In the genomic region with DNA sequence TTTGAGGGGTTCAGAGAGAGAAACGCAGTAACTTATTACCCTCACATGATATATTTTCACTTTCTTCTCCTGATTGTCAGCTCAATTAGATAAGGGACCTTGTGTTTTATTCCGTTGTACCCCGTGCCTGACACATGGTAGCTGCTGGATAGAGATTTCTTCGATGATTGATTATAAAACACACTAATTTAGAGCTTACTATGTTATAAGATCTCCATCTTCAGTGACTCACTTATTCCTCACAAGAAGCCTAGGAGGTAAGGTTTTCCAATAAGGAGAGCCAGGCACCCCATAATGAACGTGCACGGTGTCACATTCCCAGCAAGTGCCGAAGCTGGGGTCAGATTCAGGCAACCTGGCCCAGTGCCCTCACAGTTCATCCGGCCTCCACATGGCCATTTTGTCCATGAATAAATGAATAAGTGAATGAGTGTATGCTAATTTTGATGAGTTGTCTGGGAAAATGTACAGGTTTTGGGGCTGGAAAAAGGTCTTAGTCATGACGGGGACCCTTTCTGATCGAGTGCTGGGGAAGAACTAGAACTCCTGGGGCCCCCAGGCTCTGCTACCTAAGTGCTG, we compare ENCODE assay signal across 9 cellular contexts.
DNase-seq lines count a peak whose midpoint lies in the region; ATAC-seq, FAIRE-seq and TF ChIP-seq lines count a peak whose summit lies in the region.
"Had no signal": no experiment of that assay in that cellular context is flagged by ENCODE, and none has a peak within 500 bp of the region (broad histone marks: within the 10 kb centered on the region; RNA-seq: fewer than 3 reads in every experiment).

No MANE protein-coding gene starts in this region.

- intact Hi-C loops in activated CD4-positive, alpha-beta T cell treated with anti-CD3 and anti-CD28 coated beads for 36 hours (cut with DNase I, micrococcal nuclease): loop anchor here (1.0 to 5.0 kb wide), 5 partner anchors 83 to 1306 kb away; partner anchors contain the start of genes CDCA7L (in 1 of the 2) and SP4 (in 1 of the 2)

- CTCF ChIA-PET in activated CD4-positive, alpha-beta T cell treated with anti-CD3 and anti-CD28 coated beads for 36 hours (lab: Charles Lee): interaction anchor here (0.5 to 2.8 kb wide), 20 partner anchors 8 to 1710 kb away, joined by 3 to 15 read pairs (median 3); no protein-coding TSS in a partner anchor
- CTCF ChIA-PET in activated CD8-positive, alpha-beta T cell treated with anti-CD3 and anti-CD28 coated beads, Interleukin-2, amount 10 ng/mL, durations not matched to agents 7 days and 5 days (lab: Charles Lee): interaction anchor here (0.5 to 3.8 kb wide), 29 partner anchors 9 to 828 kb away, joined by 3 to 33 read pairs (median 3); partner anchors contain the start of gene STEAP1B

- POLR2A ChIA-PET in activated CD4-positive, alpha-beta T cell treated with anti-CD3 and anti-CD28 coated beads for 36 hours (lab: Charles Lee): interaction anchor here (0.6 kb wide), 2 partner anchors 242 to 456 kb away, joined by 4 read pairs; no protein-coding TSS in a partner anchor
- POLR2A ChIA-PET in activated CD8-positive, alpha-beta T cell treated with anti-CD3 and anti-CD28 coated beads, Interleukin-2, amount 10 ng/mL, durations not matched to agents 7 days and 5 days (lab: Charles Lee): no interaction called here

- H3K27me3 Mint-ChIP-seq in activated CD4-positive, alpha-beta T cell treated with anti-CD3 and anti-CD28 coated beads for 36 hours: peaks cover 8% of the 10 kb centered on the region
- H3K27me3 Mint-ChIP-seq in activated CD8-positive, alpha-beta T cell treated with anti-CD3 and anti-CD28 coated beads, Interleukin-2, amount 10 ng/mL, durations not matched to agents 7 days and 5 days (ENCODE audit: low read depth): peaks cover 36% of the 10 kb centered on the region

- no peak for FAIRE-seq in H54 (lab: Jason Lieb, UNC)
- FAIRE-seq: G401.6 had no signal

- H3K27ac Mint-ChIP-seq in activated CD4-positive, alpha-beta T cell treated with anti-CD3 and anti-CD28 coated beads for 36 hours: no peak overlapping the region
- H3K27ac Mint-ChIP-seq in activated CD8-positive, alpha-beta T cell treated with anti-CD3 and anti-CD28 coated beads, Interleukin-2, amount 10 ng/mL, durations not matched to agents 7 days and 5 days: no peak overlapping the region
- no peak overlapping the region for H3K27ac Mint-ChIP-seq in stimulated activated effector memory CD8-positive, alpha-beta T cell treated with anti-CD3 and anti-CD28 coated beads, Interleukin-12 subunit alpha, Interleukin-12 subunit beta, amount 100 ng/mL, for 72 hours

- peak overlapping the region; percentile 65 for H3K4me3 ChIP-seq in iPS-11a (ENCODE audit: low read depth, low read length)

- no peak for DNase-seq in activated CD4-positive, alpha-beta T cell treated with anti-CD3 and anti-CD28 coated beads for 36 hours
- DNase-seq in activated CD4-positive, alpha-beta T cell treated with anti-CD3 and anti-CD28 coated beads, Interleukin-2, amount 50 U/mL, for 1 hour: no peak
- no peak for DNase-seq in activated CD8-positive, alpha-beta T cell treated with anti-CD3 and anti-CD28 coated beads, Interleukin-2, amount 10 ng/mL, durations not matched to agents 7 days and 5 days
- DNase-seq in stimulated activated effector memory CD8-positive, alpha-beta T cell treated with anti-CD3 and anti-CD28 coated beads, Interleukin-12 subunit alpha, Interleukin-12 subunit beta, amount 100 ng/mL, for 72 hours (ENCODE audit: low spot score in 2 of 2): no peak
- DNase-seq in AG08396 (ENCODE audit: low spot score) (no peak), H54 (ENCODE audit: insufficient read length, low spot score) (no peak)

- no peak for TF ChIP-seq POLR2A in H54 (IDR thresholded peaks at IDR 0.05; ENCODE audit: low read depth, low read length)

- no peaks in the 10 kb centered on the region for H3K36me3 Mint-ChIP-seq in activated CD4-positive, alpha-beta T cell treated with anti-CD3 and anti-CD28 coated beads for 36 hours (ENCODE audit: low read depth)
- no peaks in the 10 kb centered on the region for H3K36me3 Mint-ChIP-seq in activated CD8-positive, alpha-beta T cell treated with anti-CD3 and anti-CD28 coated beads, Interleukin-2, amount 10 ng/mL, durations not matched to agents 7 days and 5 days (ENCODE audit: low read depth)
- no peaks in the 10 kb centered on the region for H3K36me3 Mint-ChIP-seq in stimulated activated effector memory CD8-positive, alpha-beta T cell treated with anti-CD3 and anti-CD28 coated beads, Interleukin-12 subunit alpha, Interleukin-12 subunit beta, amount 100 ng/mL, for 72 hours

- no peak for ATAC-seq in activated CD4-positive, alpha-beta T cell treated with anti-CD3 and anti-CD28 coated beads for 36 hours
- ATAC-seq in activated CD8-positive, alpha-beta T cell treated with anti-CD3 and anti-CD28 coated beads, Interleukin-2, amount 10 ng/mL, durations not matched to agents 7 days and 5 days: no peak
- ATAC-seq in stimulated activated effector memory CD8-positive, alpha-beta T cell treated with anti-CD3 and anti-CD28 coated beads, Interleukin-12 subunit alpha, Interleukin-12 subunit beta, amount 100 ng/mL, for 72 hours: no peak
- ATAC-seq in GM19035 (IDR thresholded peaks at IDR 0.05; ENCODE audit: unreplicated experiment): no peak

- peak overlapping the region; percentile 71 for H3K4me3 Mint-ChIP-seq in activated CD4-positive, alpha-beta T cell treated with anti-CD3 and anti-CD28 coated beads for 36 hours
- H3K4me3 Mint-ChIP-seq in activated CD8-positive, alpha-beta T cell treated with anti-CD3 and anti-CD28 coated beads, Interleukin-2, amount 10 ng/mL, durations not matched to agents 7 days and 5 days: peak overlapping the region; percentile 77
- H3K4me3 Mint-ChIP-seq in stimulated activated effector memory CD8-positive, alpha-beta T cell treated with anti-CD3 and anti-CD28 coated beads, Interleukin-12 subunit alpha, Interleukin-12 subunit beta, amount 100 ng/mL, for 72 hours: peak overlapping the region; percentile 69

- H3K4me1 Mint-ChIP-seq in activated CD4-positive, alpha-beta T cell treated with anti-CD3 and anti-CD28 coated beads for 36 hours: peaks cover 10% of the 10 kb centered on the region
- H3K4me1 Mint-ChIP-seq in activated CD8-positive, alpha-beta T cell treated with anti-CD3 and anti-CD28 coated beads, Interleukin-2, amount 10 ng/mL, durations not matched to agents 7 days and 5 days (ENCODE audit: low read depth): peaks cover 16% of the 10 kb centered on the region
- peaks cover 9% of the 10 kb centered on the region for H3K4me1 Mint-ChIP-seq in stimulated activated effector memory CD8-positive, alpha-beta T cell treated with anti-CD3 and anti-CD28 coated beads, Interleukin-12 subunit alpha, Interleukin-12 subunit beta, amount 100 ng/mL, for 72 hours

- H3K9me3 Mint-ChIP-seq in activated CD4-positive, alpha-beta T cell treated with anti-CD3 and anti-CD28 coated beads for 36 hours (ENCODE audit: low read depth): no peaks in the 10 kb centered on the region
- H3K9me3 Mint-ChIP-seq in activated CD8-positive, alpha-beta T cell treated with anti-CD3 and anti-CD28 coated beads, Interleukin-2, amount 10 ng/mL, durations not matched to agents 7 days and 5 days (ENCODE audit: insufficient read depth): no peaks in the 10 kb centered on the region
- no peaks in the 10 kb centered on the region for H3K9me3 Mint-ChIP-seq in stimulated activated effector memory CD8-positive, alpha-beta T cell treated with anti-CD3 and anti-CD28 coated beads, Interleukin-12 subunit alpha, Interleukin-12 subunit beta, amount 100 ng/mL, for 72 hours
